ENCODE assay signal across 8 cellular contexts in the genomic region with DNA sequence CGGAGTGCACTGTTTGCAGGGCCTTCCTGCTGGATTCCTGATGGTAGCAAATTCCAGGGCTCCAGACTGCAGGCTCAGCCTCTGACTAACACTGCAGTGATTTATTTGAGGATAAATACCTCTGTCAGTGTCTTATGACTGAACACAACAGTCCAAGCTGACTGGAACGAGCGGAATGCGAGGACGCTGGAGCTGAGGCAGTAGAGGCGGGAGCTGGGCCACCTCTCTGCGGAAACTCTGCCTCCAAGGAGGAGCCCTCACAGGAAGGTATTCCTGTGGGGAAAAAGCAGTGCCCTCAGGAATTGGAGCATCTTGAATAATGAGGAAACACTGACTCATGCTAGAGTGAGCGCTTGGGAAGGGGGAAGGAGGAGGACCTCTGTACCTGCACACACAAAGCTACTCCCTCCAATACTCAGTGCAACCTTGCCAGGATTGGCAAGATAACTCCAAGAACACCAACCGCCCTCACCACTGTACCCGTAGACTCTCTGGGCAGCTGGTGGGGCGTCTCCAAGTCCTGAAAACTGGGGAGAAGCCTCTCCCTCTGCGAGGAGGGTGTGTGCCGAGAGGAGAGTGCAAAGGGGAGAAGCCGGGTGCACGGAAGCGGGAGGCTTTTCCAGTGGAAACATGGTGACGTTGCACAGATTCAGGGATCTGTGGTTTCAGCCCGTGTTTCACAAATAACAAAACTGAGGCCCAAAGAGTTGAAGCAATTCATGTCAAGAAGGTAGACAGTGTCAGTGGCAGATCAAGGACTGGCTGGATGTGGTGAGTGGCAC. TPM values are rescaled to one million over a fixed set of nuclear protein-coding genes. Genes with fewer than 3 reads are reported as not detected.
DNase-seq lines count a peak whose midpoint lies in the region; ATAC-seq and TF ChIP-seq lines count a peak whose summit lies in the region.

No MANE protein-coding gene starts in this region.

- peaks cover 89% of the 10 kb centered on the region for H3K79me2 ChIP-seq in hepatocyte

- H3K4me3 Mint-ChIP-seq in HFFc6 = peak overlapping the region; percentile 81

- 47% methylated on average over 18 of the region's 18 CpGs for WGBS in hepatocyte (ENCODE audit: low lambda C conversion rate, missing lambda C conversion rate)

- DNase-seq in HFFc6 (peak; percentile 100), astrocyte of the cerebellum (ENCODE audit: low read depth) (peak; percentile 98), hepatocyte (ENCODE audit: low spot score) (peak; percentile 94), gastrocnemius medialis (peak; percentile 81 to 93)

- H3K9me3 ChIP-seq in hepatocyte (ENCODE audit: low read depth) (no peaks in the 10 kb centered on the region), gastrocnemius medialis (no peaks in the 10 kb centered on the region)

- H3K4me1 ChIP-seq in hepatocyte (ENCODE audit: insufficient read depth) = peaks cover 39% of the 10 kb centered on the region
- peaks cover 65 to 74% of the 10 kb centered on the region in 2 donors for H3K4me1 ChIP-seq in gastrocnemius medialis

- TF ChIP-seq CTCF in HFFc6 (IDR thresholded peaks at IDR 0.05) = no peak
- no peak for TF ChIP-seq CTCF in astrocyte of the cerebellum (IDR thresholded peaks at IDR 0.05; ENCODE audit: low read depth, low read length, missing control alignments)
- TF ChIP-seq CTCF in hepatocyte (IDR thresholded peaks at IDR 0.05; ENCODE audit: poor library complexity) = no peak
- no peak for TF ChIP-seq CTCF in gastrocnemius medialis (IDR thresholded peaks at IDR 0.05 in 4 of 5, conservative IDR thresholded peaks at IDR 0.05 in 1 of 5)

- H3K4me2 ChIP-seq in hepatocyte = peak overlapping the region; percentile 61

- H2AFZ ChIP-seq in hepatocyte = no peak overlapping the region

- ATAC-seq in gastrocnemius medialis (peak; percentile 97 to 98), HG03175 (IDR thresholded peaks at IDR 0.05; ENCODE audit: unreplicated experiment) (no peak), GM18868 (IDR thresholded peaks at IDR 0.05; ENCODE audit: unreplicated experiment) (no peak), GM21723 (IDR thresholded peaks at IDR 0.05; ENCODE audit: unreplicated experiment) (no peak)
- ATAC-seq in activated CD4-positive, CD25-positive, alpha-beta regulatory T cell treated with anti-CD3 and anti-CD28 coated beads, Interleukin-2, amount 50 U/mL, for 24 hours = no peak

- H3K27ac ChIP-seq in hepatocyte = peak overlapping the region; percentile 90
- peak overlapping the region; percentile 71 to 88 (median 83) for H3K27ac ChIP-seq in gastrocnemius medialis

- peaks cover 6% of the 10 kb centered on the region; the same call in 1 of the 2 replicates for H3K27me3 Mint-ChIP-seq in HFFc6 (ENCODE audit: insufficient read depth)

- H3K27me3 ChIP-seq in hepatocyte (no peaks in the 10 kb centered on the region), gastrocnemius medialis (no peaks in the 10 kb centered on the region)

- H3K4me3 ChIP-seq in astrocyte of the cerebellum (ENCODE audit: low read depth, low read length) = no peak overlapping the region
- H3K4me3 ChIP-seq in hepatocyte = no peak overlapping the region
- H3K4me3 ChIP-seq in gastrocnemius medialis = peak overlapping the region in 1 of 4 donors; percentile 5

- H3K36me3 Mint-ChIP-seq in HFFc6 (ENCODE audit: low read depth) = peaks cover 47% of the 10 kb centered on the region

- no peaks in the 10 kb centered on the region for H3K36me3 ChIP-seq in hepatocyte (replicated peaks; ENCODE audit: insufficient read depth, low read depth)
- no peaks in the 10 kb centered on the region for H3K36me3 ChIP-seq in gastrocnemius medialis

- peak overlapping the region; percentile 99 for H3K27ac Mint-ChIP-seq in HFFc6

- H4K20me1 ChIP-seq in hepatocyte (ENCODE audit: insufficient read depth, poor library complexity, severe bottlenecking) = peaks cover 43% of the 10 kb centered on the region

- H3K9me3 Mint-ChIP-seq in HFFc6 = no peaks in the 10 kb centered on the region; the same call in 1 of the 2 replicates

- intact Hi-C loops in gastrocnemius medialis (cut with DNase I; ENCODE audit: low total_unique reads) = loop anchor here (1.0 to 2.0 kb wide), 2 partner anchors 32 to 42 kb away; no protein-coding TSS in a partner anchor

- H3K9me2 ChIP-seq in hepatocyte (replicated peaks; ENCODE audit: insufficient read depth) = no peaks in the 10 kb centered on the region

- in situ Hi-C loops in astrocyte of the cerebellum (cut with HindIII; ENCODE audit: low sequenced_read_pairs) (loop anchor here (5.0 kb wide), 1 partner anchor 37 kb away; no protein-coding TSS in a partner anchor), gastrocnemius medialis (cut with MboI; ENCODE audit: low sequenced_read_pairs in 4 of 4) (no loop called here)

- TF ChIP-seq POLR2A in gastrocnemius medialis (IDR thresholded peaks at IDR 0.05) = no peak

- peaks cover 91% of the 10 kb centered on the region for H3K4me1 Mint-ChIP-seq in HFFc6 (ENCODE audit: low read depth)

RNA-seq across cellular contexts. Expression of gene VGLL4, which starts 43.0 kb away (rescaled TPM):
- total RNA-seq in HFFc6 (2021; fragmentation: NEBNext Ultra II Directional; extraction: Animal tissue kit (Norgen Biotek cat#: 25700)) = 10 to 100 TPM; 31.6 to 42.2 (median 33.8) TPM
- total RNA-seq in hepatocyte (99.3 and 109 TPM in 2 replicates), gastrocnemius medialis (10 to 100 TPM in 3 of 4 donors, 1 to 10 TPM in 1; 8.9 to 20.9 (median 12.8) TPM)
- polyA plus RNA-seq in hepatocyte = 57.9 and 70.5 TPM in 2 replicates

Comparison
In these comparisons a context has a peak if more than half of its experiments do, and no peak if none do; other contexts are left out.
1. ATAC-seq: peak in gastrocnemius medialis (2 of 2); none in activated CD4-positive, CD25-positive, alpha-beta regulatory T cell treated with anti-CD3 and anti-CD28 coated beads, Interleukin-2, amount 50 U/mL, for 24 hours (0 of 2), HG03175 (single experiment), GM18868 (single experiment) and GM21723 (single experiment).
2. Peak in every context shown above with its lines, with median percentiles within 50 percentile points of each other: DNase-seq.